ENCODE assay signal across 8 cellular contexts in the genomic region with DNA sequence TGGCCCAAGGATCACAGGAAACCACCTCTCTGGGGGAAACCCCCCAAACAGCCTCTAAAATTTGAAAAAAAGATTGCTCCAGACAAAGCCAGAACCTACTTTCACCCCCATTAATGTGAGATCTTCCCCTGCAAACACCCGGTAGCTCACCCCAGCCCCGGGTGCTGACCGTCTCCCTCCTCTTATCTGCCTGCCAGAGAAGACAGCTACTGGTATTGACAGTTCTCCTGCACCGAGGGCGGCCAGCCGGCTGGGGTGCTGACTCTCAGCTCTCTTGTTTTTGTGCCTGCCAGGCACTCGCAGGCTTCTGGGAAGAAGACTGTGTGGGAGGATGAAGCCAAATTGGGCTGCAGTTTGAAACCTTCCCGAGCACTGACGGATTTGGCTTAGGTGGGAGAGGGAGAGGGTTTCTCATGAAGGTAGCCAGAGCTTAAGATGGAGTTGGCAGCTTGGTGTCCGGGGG. TPM values are rescaled to one million over a fixed set of nuclear protein-coding genes. Genes with fewer than 3 reads are reported as not detected.
DNase-seq lines count a peak whose midpoint lies in the region; ATAC-seq and TF ChIP-seq lines count a peak whose summit lies in the region.

No MANE protein-coding gene starts in this region.

- H3K36me3 ChIP-seq in GM23248 (ENCODE audit: low read depth): no peaks in the 10 kb centered on the region
- peaks cover 0 to 2% (median 0%) of the 10 kb centered on the region in 9 donors for H3K36me3 ChIP-seq in heart right ventricle

- no peaks in the 10 kb centered on the region for H3K9me3 Mint-ChIP-seq in activated CD8-positive, alpha-beta memory T cell treated with anti-CD3 and anti-CD28 coated beads, Interleukin-2, amount 10 ng/mL, durations not matched to agents 7 days and 5 days (ENCODE audit: low read depth)

- 43 to 49% methylated on average over 10 of the region's 10 CpGs for WGBS in GM23248 (ENCODE audit: low coverage in 1 of 2, low lambda C conversion rate in 2 of 2, missing lambda C conversion rate in 2 of 2), 2 experiments
- 38 to 40% methylated on average over 10 of the region's 10 CpGs for WGBS in heart right ventricle, 2 donors

- H3K4me3 Mint-ChIP-seq in activated CD8-positive, alpha-beta memory T cell treated with anti-CD3 and anti-CD28 coated beads, Interleukin-2, amount 10 ng/mL, durations not matched to agents 7 days and 5 days: peak overlapping the region; percentile 98

- DNase-seq in GM23248 (peak; percentile 46), heart right ventricle (peak; percentile 32 to 50), NCI-H1436 treated with DMSO at 0.1 percent for 48 hours (lab: John Stamatoyannopoulos, UW) (no peak), HT-29 (ENCODE audit: low spot score) (no peak), mesenteric fat pad (ENCODE audit: low spot score) (no peak), dedifferentiated amniotic fluid mesenchymal stem cell (ENCODE audit: extremely low spot score) (no peak)
- no peak for DNase-seq in activated CD8-positive, alpha-beta memory T cell treated with anti-CD3 and anti-CD28 coated beads, Interleukin-2, amount 10 ng/mL, durations not matched to agents 7 days and 5 days

- no peaks in the 10 kb centered on the region for H3K9me3 ChIP-seq in GM23248 (ENCODE audit: low read depth)
- no peaks in the 10 kb centered on the region for H3K9me3 ChIP-seq in heart right ventricle

- no peak for ATAC-seq in activated CD8-positive, alpha-beta memory T cell treated with anti-CD3 and anti-CD28 coated beads, Interleukin-2, amount 10 ng/mL, durations not matched to agents 7 days and 5 days
- peak; percentile 39 to 72 (median 54) for ATAC-seq in heart right ventricle

- H3K27me3 ChIP-seq in GM23248 (replicated peaks; ENCODE audit: insufficient read depth): no peaks in the 10 kb centered on the region
- no peaks in the 10 kb centered on the region for H3K27me3 ChIP-seq in heart right ventricle

- peaks cover 31% of the 10 kb centered on the region for H3K36me3 Mint-ChIP-seq in activated CD8-positive, alpha-beta memory T cell treated with anti-CD3 and anti-CD28 coated beads, Interleukin-2, amount 10 ng/mL, durations not matched to agents 7 days and 5 days

- TF ChIP-seq CTCF in heart right ventricle (IDR thresholded peaks at IDR 0.05): no peak

- peak overlapping the region; percentile 89 for H3K27ac Mint-ChIP-seq in activated CD8-positive, alpha-beta memory T cell treated with anti-CD3 and anti-CD28 coated beads, Interleukin-2, amount 10 ng/mL, durations not matched to agents 7 days and 5 days

- H3K27ac ChIP-seq in GM23248 (no peak overlapping the region), heart right ventricle (peak overlapping the region in 9 of 10 donors; percentile 26 to 100 (median 65)), skin epidermis (peak overlapping the region in 13 of 21 experiments; percentile 19 to 99 (median 92))

- CTCF ChIA-PET in activated CD8-positive, alpha-beta memory T cell treated with anti-CD3 and anti-CD28 coated beads, Interleukin-2, amount 10 ng/mL, durations not matched to agents 7 days and 5 days (lab: Charles Lee): interaction anchor here (0.9 to 21.2 kb wide), 10 partner anchors 10 to 90 kb away, joined by 3 to 490 read pairs (median 4); partner anchors contain the start of genes DYRK3, EIF2D and RASSF5

- intact Hi-C loops in heart right ventricle (cut with DNase I): no loop called here

- H3K4me2 ChIP-seq in GM23248 (ENCODE audit: unreplicated experiment): no peak overlapping the region

- in situ Hi-C loops in GM23248 (cut with MboI): no loop called here

- H3K9ac ChIP-seq in GM23248: no peak overlapping the region

- H3K4me1 Mint-ChIP-seq in activated CD8-positive, alpha-beta memory T cell treated with anti-CD3 and anti-CD28 coated beads, Interleukin-2, amount 10 ng/mL, durations not matched to agents 7 days and 5 days: peaks cover 61% of the 10 kb centered on the region

- H3K79me2 ChIP-seq in GM23248 (ENCODE audit: insufficient read depth): no peaks in the 10 kb centered on the region

- no peaks in the 10 kb centered on the region for H3K9me2 ChIP-seq in GM23248 (ENCODE audit: insufficient read depth)

- H3K27me3 Mint-ChIP-seq in activated CD8-positive, alpha-beta memory T cell treated with anti-CD3 and anti-CD28 coated beads, Interleukin-2, amount 10 ng/mL, durations not matched to agents 7 days and 5 days: no peaks in the 10 kb centered on the region

- H2AFZ ChIP-seq in GM23248: no peak overlapping the region

- no peaks in the 10 kb centered on the region for H3F3A ChIP-seq in GM23248 (ENCODE audit: insufficient read depth)

- H3K4me3 ChIP-seq in GM23248: no peak overlapping the region
- H3K4me3 ChIP-seq in heart right ventricle: no peak overlapping the region
- no peak overlapping the region for H3K4me3 ChIP-seq in skin epidermis

- no peaks in the 10 kb centered on the region for H4K20me1 ChIP-seq in GM23248 (ENCODE audit: insufficient read depth)

- peaks cover 5% of the 10 kb centered on the region; the same call in 1 of the 2 replicates for H3K4me1 ChIP-seq in GM23248 (ENCODE audit: insufficient read depth)
- peaks cover 12 to 68% (median 51%) of the 10 kb centered on the region in 9 donors for H3K4me1 ChIP-seq in heart right ventricle

RNA-seq across cellular contexts. Expression of gene RASSF5, which starts 48.2 kb away (rescaled TPM):
- total RNA-seq in GM23248 (2014; rRNA removed; shearing (Covaris generic)): 0.22 and 0.89 TPM in 2 replicates
- polyA plus RNA-seq in GM23248 (2016; fragmentation: Nextera tagmentation; extraction: Ambion mirVana) (0.28 and 0.48 TPM in 2 replicates), heart right ventricle (1 to 10 TPM in 1 of 2 donors, under 1 TPM in 1; 0.90 to 2.4 TPM)
- total RNA-seq in activated CD8-positive, alpha-beta memory T cell treated with anti-CD3 and anti-CD28 coated beads, Interleukin-2, amount 10 ng/mL, durations not matched to agents 7 days and 5 days: 100 to 1,000 TPM; 184 to 216 TPM
- total RNA-seq in heart right ventricle (10 to 100 TPM in 3 of 10 donors, 1 to 10 TPM in 7; 5.0 to 26.0 (median 7.0) TPM), mesenteric fat pad (11.4 TPM)
- total RNA-seq in HT-29 (2014; rRNA removed; shearing (Covaris generic)): 7.9 and 8.8 TPM in 2 replicates

RNA-seq across cellular contexts. Expression of gene EIF2D, which starts 56.8 kb away (rescaled TPM):
- 46.7 and 53.4 TPM in 2 replicates for total RNA-seq in GM23248 (2014; rRNA removed; shearing (Covaris generic))
- polyA plus RNA-seq in GM23248 (2016; fragmentation: Nextera tagmentation; extraction: Ambion mirVana) (31.2 and 31.4 TPM in 2 replicates), heart right ventricle (10 to 100 TPM; 16.8 to 35.6 TPM)
- 10 to 100 TPM; 51.7 to 68.4 TPM for total RNA-seq in activated CD8-positive, alpha-beta memory T cell treated with anti-CD3 and anti-CD28 coated beads, Interleukin-2, amount 10 ng/mL, durations not matched to agents 7 days and 5 days
- total RNA-seq in heart right ventricle (10 to 100 TPM; 26.1 to 32.2 (median 29.5) TPM), mesenteric fat pad (37.8 TPM)
- total RNA-seq in HT-29 (2014; rRNA removed; shearing (Covaris generic)): 46.0 and 47.4 TPM in 2 replicates

Comparison
In these comparisons a context has a peak if more than half of its experiments do, and no peak if none do; other contexts are left out.
1. DNase-seq: peak in GM23248 (single experiment) and heart right ventricle (2 of 2); none in activated CD8-positive, alpha-beta memory T cell treated with anti-CD3 and anti-CD28 coated beads, Interleukin-2, amount 10 ng/mL, durations not matched to agents 7 days and 5 days (single experiment), NCI-H1436 treated with DMSO at 0.1 percent for 48 hours (single experiment), HT-29 (single experiment), mesenteric fat pad (single experiment) and dedifferentiated amniotic fluid mesenchymal stem cell (single experiment).
2. RNA of gene RASSF5, which starts 48.2 kb away (total RNA-seq): 184 to 216 TPM in activated CD8-positive, alpha-beta memory T cell treated with anti-CD3 and anti-CD28 coated beads, Interleukin-2, amount 10 ng/mL, durations not matched to agents 7 days and 5 days; 11.4 TPM in mesenteric fat pad (single experiment), 7.9 to 8.8 TPM in HT-29, 5.0 to 26.0 TPM in heart right ventricle and 0.22 to 0.89 TPM in GM23248; every median in the first group is over 4 times any median in the second.